In genomic region chr1:94383966-94384408, GRCh38 we compare ENCODE assay signal across 10 cellular contexts. TPM values are rescaled to one million over a fixed set of nuclear protein-coding genes. Genes with fewer than 3 reads are reported as not detected.
DNase-seq lines count a peak whose midpoint lies in the region; ATAC-seq and TF ChIP-seq lines count a peak whose summit lies in the region.
"Had no signal": no experiment of that assay in that cellular context is flagged by ENCODE, and none has a peak within 500 bp of the region (broad histone marks: within the 10 kb centered on the region; RNA-seq: fewer than 3 reads in every experiment).

No MANE protein-coding gene starts in this region.

- H3F3A ChIP-seq in MM.1S (ENCODE audit: insufficient read depth, low read length): no peaks in the 10 kb centered on the region

- H3K9ac ChIP-seq in MM.1S (ENCODE audit: low read length) (no peak overlapping the region), mammary epithelial cell (ENCODE audit: insufficient read depth, low read length) (no peak overlapping the region)

- no peaks in the 10 kb centered on the region for H3K9me3 ChIP-seq in MM.1S (replicated peaks; ENCODE audit: insufficient read depth, low read length)
- H3K9me3 ChIP-seq in mammary epithelial cell (replicated peaks; ENCODE audit: insufficient read depth, low read length): no peaks in the 10 kb centered on the region

- in situ Hi-C loops in mammary epithelial cell (cut with MboI; ENCODE audit: low sequenced_read_pairs in 2 of 2): no loop called here

- H4K20me1 ChIP-seq in MM.1S (ENCODE audit: insufficient read depth, low read length) (no peaks in the 10 kb centered on the region), mammary epithelial cell (ENCODE audit: insufficient read depth, low read length) (no peaks in the 10 kb centered on the region)

- no TSS peak for BruUV-seq in mammary epithelial cell (replicated peaks; lab: Mats Ljungman, UMichigan)

- no peaks in the 10 kb centered on the region for H3K36me3 ChIP-seq in MM.1S (replicated peaks; ENCODE audit: insufficient read depth, low read length)
- H3K36me3 ChIP-seq in mammary epithelial cell (ENCODE audit: insufficient read depth, low read length): no peaks in the 10 kb centered on the region

- H3K4me3 ChIP-seq in epithelial cell of esophagus (ENCODE audit: low read length): no peak overlapping the region
- no peak overlapping the region for H3K4me3 ChIP-seq in skeletal muscle cell (ENCODE audit: low read depth, low read length)
- no peak overlapping the region for H3K4me3 ChIP-seq in MM.1S (ENCODE audit: low read length)
- H3K4me3 ChIP-seq in mammary epithelial cell (replicated peaks in 1 of 3; ENCODE audit: insufficient read depth in 1 of 3, low read depth in 2 of 3, low read length in 3 of 3): no peak overlapping the region

- ATAC-seq in HG03175 (IDR thresholded peaks at IDR 0.05; ENCODE audit: unreplicated experiment): peak; percentile 65

- dilution Hi-C loops in mammary epithelial cell (cut with HindIII; ENCODE audit: low sequenced_read_pairs): no loop called here

- H3K27me3 ChIP-seq in MM.1S (replicated peaks; ENCODE audit: insufficient read depth, low read length): no peaks in the 10 kb centered on the region
- H3K27me3 ChIP-seq in mammary epithelial cell (ENCODE audit: insufficient read depth, low read length): peaks cover 2% of the 10 kb centered on the region

- intact Hi-C loops in mammary epithelial cell (cut with micrococcal nuclease): no loop called here

- no peak overlapping the region for H3K4me2 ChIP-seq in MM.1S (ENCODE audit: low read depth, low read length)
- H3K4me2 ChIP-seq in mammary epithelial cell (ENCODE audit: insufficient read depth, low read depth, low read length): no peak overlapping the region

- CTCF ChIA-PET in mammary epithelial cell (lab: Charles Lee; ENCODE audit: low non-redundant PET): no interaction called here

- DNase-seq in activated CD4-positive, alpha-beta T cell treated with anti-CD3 and anti-CD28 coated beads for 48 hours: peak; percentile 26
- no peak for DNase-seq in activated CD4-positive, alpha-beta T cell treated with anti-CD3 and anti-CD28 coated beads for 4 hours
- DNase-seq in epithelial cell of esophagus (ENCODE audit: low read depth) (peak; percentile 5), skeletal muscle cell (ENCODE audit: low read depth) (peak; percentile 25), MM.1S (no peak), occipital lobe (lab: John Stamatoyannopoulos, UW) (no peak), mammary epithelial cell (no peak)
- DNase-seq: central memory CD4-positive, alpha-beta T cell; NCI-H1048 had no signal

- H3K27ac ChIP-seq in MM.1S (ENCODE audit: low read length) (no peak overlapping the region), mammary epithelial cell (ENCODE audit: insufficient read depth, low read depth, low read length) (no peak overlapping the region)

- no peaks in the 10 kb centered on the region for H3K4me1 ChIP-seq in MM.1S (ENCODE audit: low read length)
- no peaks in the 10 kb centered on the region for H3K4me1 ChIP-seq in mammary epithelial cell (ENCODE audit: insufficient read depth, low read length)

- H3K79me2 ChIP-seq in MM.1S (ENCODE audit: low read length) (no peaks in the 10 kb centered on the region), mammary epithelial cell (ENCODE audit: insufficient read depth, low read length) (no peaks in the 10 kb centered on the region)

- H3K9me2 ChIP-seq in MM.1S (replicated peaks; ENCODE audit: insufficient read depth, low read length): no peaks in the 10 kb centered on the region

- H2AFZ ChIP-seq in MM.1S (ENCODE audit: low read length) (no peak overlapping the region), mammary epithelial cell (ENCODE audit: low read depth, low read length) (no peak overlapping the region)

- no peak for TF ChIP-seq CTCF in epithelial cell of esophagus (IDR thresholded peaks at IDR 0.05; ENCODE audit: insufficient read depth, low read depth, low read length, missing control alignments)
- TF ChIP-seq CTCF in MM.1S (IDR thresholded peaks at IDR 0.05; ENCODE audit: low read length): no peak
- no peak for TF ChIP-seq CTCF in mammary epithelial cell (conservative IDR thresholded peaks at IDR 0.05 in 1 of 2, IDR thresholded peaks at IDR 0.05 in 1 of 2; ENCODE audit: extremely low read depth in 1 of 2, insufficient read depth in 1 of 2, low read depth in 1 of 2, low read length in 2 of 2)

- whole genome bisulfite sequencing in mammary epithelial cell (ENCODE audit: low coverage, missing lambda C conversion rate): 96% methylated on average over 4 of the region's 4 CpGs

RNA-seq across cellular contexts. Expression of gene ABCD3, which starts 34.2 kb away (rescaled TPM):
- total RNA-seq in occipital lobe (110 TPM), mammary epithelial cell (10 to 100 TPM; 50.3 to 56.2 TPM)
- 19.5 TPM for polyA plus RNA-seq in mammary epithelial cell
- polyA minus RNA-seq in mammary epithelial cell: 56.6 TPM

Comparison
In these comparisons a context has a peak if more than half of its experiments do, and no peak if none do; other contexts are left out.
1. DNase-seq: peak in activated CD4-positive, alpha-beta T cell treated with anti-CD3 and anti-CD28 coated beads for 48 hours (single experiment), epithelial cell of esophagus (single experiment) and skeletal muscle cell (single experiment); none in activated CD4-positive, alpha-beta T cell treated with anti-CD3 and anti-CD28 coated beads for 4 hours (0 of 2), MM.1S (single experiment), occipital lobe (single experiment) and mammary epithelial cell (single experiment).